9 cellular contexts compared by ENCODE assay signal in genomic region chrX:154157207-154157606, GRCh38. TPM values are rescaled to one million over a fixed set of nuclear protein-coding genes. Genes with fewer than 3 reads are reported as not detected.
"Had no signal": no experiment of that assay in that cellular context is flagged by ENCODE, and none has a peak within 500 bp of the region (broad histone marks: within the 10 kb centered on the region; RNA-seq: fewer than 3 reads in every experiment).

No MANE protein-coding gene starts in this region.

RNA-seq across cellular contexts. Expression of gene OPN1LW, which starts 13.2 kb away (rescaled TPM):
- total RNA-seq: LHCN-M2, MCF 10A, NCI-H460, OCI-LY7, PC-9, Right ventricle myocardium inferior, RPMI7951, SJSA1 had no signal
- polyA plus RNA-seq: SK-N-SH had no signal

RNA-seq across cellular contexts. Expression of gene OPN1MW, which starts 25.2 kb away (rescaled TPM):
- total RNA-seq: LHCN-M2, MCF 10A, NCI-H460, OCI-LY7, PC-9, Right ventricle myocardium inferior, RPMI7951, SJSA1 had no signal
- polyA plus RNA-seq: SK-N-SH had no signal
